Comparison of ENCODE assay signal across 2 cellular contexts in the genomic region with DNA sequence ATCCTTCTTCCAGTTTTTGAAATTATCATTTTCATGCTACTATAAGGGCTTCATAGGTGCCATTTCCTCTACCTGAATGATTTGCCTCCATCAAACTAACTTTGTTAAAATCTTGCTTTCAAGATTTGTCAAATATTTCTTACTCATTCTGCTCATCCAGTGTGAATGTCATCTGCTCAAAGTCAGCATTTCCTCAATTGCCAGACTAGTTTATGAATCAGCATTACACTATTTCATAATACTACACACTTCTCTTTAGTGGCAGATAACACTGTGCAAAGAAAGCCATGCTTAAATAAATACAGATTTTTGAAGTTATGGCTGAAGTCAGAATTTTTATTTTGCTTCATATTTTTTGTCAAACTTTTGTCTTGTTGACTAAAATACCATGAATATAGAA.
TF ChIP-seq lines count a peak whose summit lies in the region.

No MANE protein-coding gene starts in this region.

TF ChIP-seq in A549, 52 proteins besides CTCF, POLR2A, EP300 and RAD21 (continued from another document):
- TF ChIP-seq MAZ (IDR thresholded peaks at IDR 0.05; ENCODE audit: borderline replicate concordance, low read depth, low read length) (no peak), JUN (IDR thresholded peaks at IDR 0.05) (no peak), MAFK (IDR thresholded peaks at IDR 0.05; ENCODE audit: partially characterized antibody) (peak; percentile 18), HDAC2 (IDR thresholded peaks at IDR 0.05) (no peak), JUNB (IDR thresholded peaks at IDR 0.05) (peak; percentile 55; the same call in 1 of the 2 replicates), POLR2AphosphoS2 (conservative IDR thresholded peaks at IDR 0.05; ENCODE audit: low read length) (no peak), FOSL2 (IDR thresholded peaks at IDR 0.05) (peak; percentile 30; the same call in 1 of the 2 replicates), FOSL2 (CRISPR knock-in tag; IDR thresholded peaks at IDR 0.05) (no peak), CEBPB (IDR thresholded peaks at IDR 0.05) (peak; percentile 14 to 37; a peak in 2 of 4 replicates)
- TF ChIP-seq, protein P1, sequence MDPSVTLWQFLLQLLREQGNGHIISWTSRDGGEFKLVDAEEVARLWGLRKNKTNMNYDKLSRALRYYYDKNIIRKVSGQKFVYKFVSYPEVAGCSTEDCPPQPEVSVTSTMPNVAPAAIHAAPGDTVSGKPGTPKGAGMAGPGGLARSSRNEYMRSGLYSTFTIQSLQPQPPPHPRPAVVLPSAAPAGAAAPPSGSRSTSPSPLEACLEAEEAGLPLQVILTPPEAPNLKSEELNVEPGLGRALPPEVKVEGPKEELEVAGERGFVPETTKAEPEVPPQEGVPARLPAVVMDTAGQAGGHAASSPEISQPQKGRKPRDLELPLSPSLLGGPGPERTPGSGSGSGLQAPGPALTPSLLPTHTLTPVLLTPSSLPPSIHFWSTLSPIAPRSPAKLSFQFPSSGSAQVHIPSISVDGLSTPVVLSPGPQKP (IDR thresholded peaks at IDR 0.05; ENCODE audit: low read depth, low read length), result no peak
- TF ChIP-seq, protein P2, sequence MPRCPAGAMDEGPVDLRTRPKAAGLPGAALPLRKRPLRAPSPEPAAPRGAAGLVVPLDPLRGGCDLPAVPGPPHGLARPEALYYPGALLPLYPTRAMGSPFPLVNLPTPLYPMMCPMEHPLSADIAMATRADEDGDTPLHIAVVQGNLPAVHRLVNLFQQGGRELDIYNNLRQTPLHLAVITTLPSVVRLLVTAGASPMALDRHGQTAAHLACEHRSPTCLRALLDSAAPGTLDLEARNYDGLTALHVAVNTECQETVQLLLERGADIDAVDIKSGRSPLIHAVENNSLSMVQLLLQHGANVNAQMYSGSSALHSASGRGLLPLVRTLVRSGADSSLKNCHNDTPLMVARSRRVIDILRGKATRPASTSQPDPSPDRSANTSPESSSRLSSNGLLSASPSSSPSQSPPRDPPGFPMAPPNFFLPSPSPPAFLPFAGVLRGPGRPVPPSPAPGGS (IDR thresholded peaks at IDR 0.05), result no peak

TF ChIP-seq in GM23338, 12 proteins besides CTCF, POLR2A, EP300 and RAD21 (continued from another document):
- no peak for TF ChIP-seq EZH2phosphoT487 (IDR thresholded peaks at IDR 0.05; ENCODE audit: unreplicated experiment)
- TF ChIP-seq, protein P3, sequence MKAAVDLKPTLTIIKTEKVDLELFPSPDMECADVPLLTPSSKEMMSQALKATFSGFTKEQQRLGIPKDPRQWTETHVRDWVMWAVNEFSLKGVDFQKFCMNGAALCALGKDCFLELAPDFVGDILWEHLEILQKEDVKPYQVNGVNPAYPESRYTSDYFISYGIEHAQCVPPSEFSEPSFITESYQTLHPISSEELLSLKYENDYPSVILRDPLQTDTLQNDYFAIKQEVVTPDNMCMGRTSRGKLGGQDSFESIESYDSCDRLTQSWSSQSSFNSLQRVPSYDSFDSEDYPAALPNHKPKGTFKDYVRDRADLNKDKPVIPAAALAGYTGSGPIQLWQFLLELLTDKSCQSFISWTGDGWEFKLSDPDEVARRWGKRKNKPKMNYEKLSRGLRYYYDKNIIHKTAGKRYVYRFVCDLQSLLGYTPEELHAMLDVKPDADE (IDR thresholded peaks at IDR 0.05), result no peak
- TF ChIP-seq ZNF114 (CRISPR knock-in tag; IDR thresholded peaks at IDR 0.05), result no peak
- TF ChIP-seq, protein P4, sequence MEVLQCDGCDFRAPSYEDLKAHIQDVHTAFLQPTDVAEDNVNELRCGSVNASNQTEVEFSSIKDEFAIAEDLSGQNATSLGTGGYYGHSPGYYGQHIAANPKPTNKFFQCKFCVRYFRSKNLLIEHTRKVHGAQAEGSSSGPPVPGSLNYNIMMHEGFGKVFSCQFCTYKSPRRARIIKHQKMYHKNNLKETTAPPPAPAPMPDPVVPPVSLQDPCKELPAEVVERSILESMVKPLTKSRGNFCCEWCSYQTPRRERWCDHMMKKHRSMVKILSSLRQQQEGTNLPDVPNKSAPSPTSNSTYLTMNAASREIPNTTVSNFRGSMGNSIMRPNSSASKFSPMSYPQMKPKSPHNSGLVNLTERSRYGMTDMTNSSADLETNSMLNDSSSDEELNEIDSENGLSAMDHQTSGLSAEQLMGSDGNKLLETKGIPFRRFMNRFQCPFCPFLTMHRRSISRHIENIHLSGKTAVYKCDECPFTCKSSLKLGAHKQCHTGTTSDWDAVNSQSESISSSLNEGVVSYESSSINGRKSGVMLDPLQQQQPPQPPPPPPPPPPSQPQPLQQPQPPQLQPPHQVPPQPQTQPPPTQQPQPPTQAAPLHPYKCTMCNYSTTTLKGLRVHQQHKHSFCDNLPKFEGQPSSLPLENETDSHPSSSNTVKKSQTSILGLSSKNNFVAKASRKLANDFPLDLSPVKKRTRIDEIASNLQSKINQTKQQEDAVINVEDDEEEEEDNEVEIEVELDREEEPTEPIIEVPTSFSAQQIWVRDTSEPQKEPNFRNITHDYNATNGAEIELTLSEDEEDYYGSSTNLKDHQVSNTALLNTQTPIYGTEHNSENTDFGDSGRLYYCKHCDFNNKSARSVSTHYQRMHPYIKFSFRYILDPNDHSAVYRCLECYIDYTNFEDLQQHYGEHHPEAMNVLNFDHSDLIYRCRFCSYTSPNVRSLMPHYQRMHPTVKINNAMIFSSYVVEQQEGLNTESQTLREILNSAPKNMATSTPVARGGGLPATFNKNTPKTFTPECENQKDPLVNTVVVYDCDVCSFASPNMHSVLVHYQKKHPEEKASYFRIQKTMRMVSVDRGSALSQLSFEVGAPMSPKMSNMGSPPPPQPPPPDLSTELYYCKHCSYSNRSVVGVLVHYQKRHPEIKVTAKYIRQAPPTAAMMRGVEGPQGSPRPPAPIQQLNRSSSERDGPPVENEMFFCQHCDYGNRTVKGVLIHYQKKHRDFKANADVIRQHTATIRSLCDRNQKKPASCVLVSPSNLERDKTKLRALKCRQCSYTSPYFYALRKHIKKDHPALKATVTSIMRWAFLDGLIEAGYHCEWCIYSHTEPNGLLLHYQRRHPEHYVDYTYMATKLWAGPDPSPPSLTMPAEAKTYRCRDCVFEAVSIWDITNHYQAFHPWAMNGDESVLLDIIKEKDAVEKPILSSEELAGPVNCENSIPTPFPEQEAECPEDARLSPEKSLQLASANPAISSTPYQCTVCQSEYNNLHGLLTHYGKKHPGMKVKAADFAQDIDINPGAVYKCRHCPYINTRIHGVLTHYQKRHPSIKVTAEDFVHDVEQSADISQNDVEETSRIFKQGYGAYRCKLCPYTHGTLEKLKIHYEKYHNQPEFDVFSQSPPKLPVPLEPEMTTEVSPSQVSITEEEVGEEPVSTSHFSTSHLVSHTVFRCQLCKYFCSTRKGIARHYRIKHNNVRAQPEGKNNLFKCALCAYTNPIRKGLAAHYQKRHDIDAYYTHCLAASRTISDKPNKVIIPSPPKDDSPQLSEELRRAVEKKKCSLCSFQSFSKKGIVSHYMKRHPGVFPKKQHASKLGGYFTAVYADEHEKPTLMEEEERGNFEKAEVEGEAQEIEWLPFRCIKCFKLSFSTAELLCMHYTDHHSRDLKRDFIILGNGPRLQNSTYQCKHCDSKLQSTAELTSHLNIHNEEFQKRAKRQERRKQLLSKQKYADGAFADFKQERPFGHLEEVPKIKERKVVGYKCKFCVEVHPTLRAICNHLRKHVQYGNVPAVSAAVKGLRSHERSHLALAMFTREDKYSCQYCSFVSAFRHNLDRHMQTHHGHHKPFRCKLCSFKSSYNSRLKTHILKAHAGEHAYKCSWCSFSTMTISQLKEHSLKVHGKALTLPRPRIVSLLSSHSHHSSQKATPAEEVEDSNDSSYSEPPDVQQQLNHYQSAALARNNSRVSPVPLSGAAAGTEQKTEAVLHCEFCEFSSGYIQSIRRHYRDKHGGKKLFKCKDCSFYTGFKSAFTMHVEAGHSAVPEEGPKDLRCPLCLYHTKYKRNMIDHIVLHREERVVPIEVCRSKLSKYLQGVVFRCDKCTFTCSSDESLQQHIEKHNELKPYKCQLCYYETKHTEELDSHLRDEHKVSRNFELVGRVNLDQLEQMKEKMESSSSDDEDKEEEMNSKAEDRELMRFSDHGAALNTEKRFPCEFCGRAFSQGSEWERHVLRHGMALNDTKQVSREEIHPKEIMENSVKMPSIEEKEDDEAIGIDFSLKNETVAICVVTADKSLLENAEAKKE (CRISPR knock-in tag; IDR thresholded peaks at IDR 0.05), result no peak
- no peak for TF ChIP-seq STAT1 (IDR thresholded peaks at IDR 0.05; ENCODE audit: unreplicated experiment)
- TF ChIP-seq JUNB (IDR thresholded peaks at IDR 0.05; ENCODE audit: unreplicated experiment), result no peak
- TF ChIP-seq NANOG (IDR thresholded peaks at IDR 0.05; ENCODE audit: borderline replicate concordance), result no peak
- TF ChIP-seq CREB1 (CRISPR knock-in tag; IDR thresholded peaks at IDR 0.05; ENCODE audit: low read depth), result no peak
- TF ChIP-seq, protein P5, sequence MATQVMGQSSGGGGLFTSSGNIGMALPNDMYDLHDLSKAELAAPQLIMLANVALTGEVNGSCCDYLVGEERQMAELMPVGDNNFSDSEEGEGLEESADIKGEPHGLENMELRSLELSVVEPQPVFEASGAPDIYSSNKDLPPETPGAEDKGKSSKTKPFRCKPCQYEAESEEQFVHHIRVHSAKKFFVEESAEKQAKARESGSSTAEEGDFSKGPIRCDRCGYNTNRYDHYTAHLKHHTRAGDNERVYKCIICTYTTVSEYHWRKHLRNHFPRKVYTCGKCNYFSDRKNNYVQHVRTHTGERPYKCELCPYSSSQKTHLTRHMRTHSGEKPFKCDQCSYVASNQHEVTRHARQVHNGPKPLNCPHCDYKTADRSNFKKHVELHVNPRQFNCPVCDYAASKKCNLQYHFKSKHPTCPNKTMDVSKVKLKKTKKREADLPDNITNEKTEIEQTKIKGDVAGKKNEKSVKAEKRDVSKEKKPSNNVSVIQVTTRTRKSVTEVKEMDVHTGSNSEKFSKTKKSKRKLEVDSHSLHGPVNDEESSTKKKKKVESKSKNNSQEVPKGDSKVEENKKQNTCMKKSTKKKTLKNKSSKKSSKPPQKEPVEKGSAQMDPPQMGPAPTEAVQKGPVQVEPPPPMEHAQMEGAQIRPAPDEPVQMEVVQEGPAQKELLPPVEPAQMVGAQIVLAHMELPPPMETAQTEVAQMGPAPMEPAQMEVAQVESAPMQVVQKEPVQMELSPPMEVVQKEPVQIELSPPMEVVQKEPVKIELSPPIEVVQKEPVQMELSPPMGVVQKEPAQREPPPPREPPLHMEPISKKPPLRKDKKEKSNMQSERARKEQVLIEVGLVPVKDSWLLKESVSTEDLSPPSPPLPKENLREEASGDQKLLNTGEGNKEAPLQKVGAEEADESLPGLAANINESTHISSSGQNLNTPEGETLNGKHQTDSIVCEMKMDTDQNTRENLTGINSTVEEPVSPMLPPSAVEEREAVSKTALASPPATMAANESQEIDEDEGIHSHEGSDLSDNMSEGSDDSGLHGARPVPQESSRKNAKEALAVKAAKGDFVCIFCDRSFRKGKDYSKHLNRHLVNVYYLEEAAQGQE (IDR thresholded peaks at IDR 0.05; ENCODE audit: unreplicated experiment), result no peak
- TF ChIP-seq ZNF331 (CRISPR knock-in tag; IDR thresholded peaks at IDR 0.05; ENCODE audit: low read depth), result no peak
- TF ChIP-seq POLR2AphosphoS5 (IDR thresholded peaks at IDR 0.05; ENCODE audit: low read depth), result no peak
